ENCODE assay signal across 8 cellular contexts in the genomic region with DNA sequence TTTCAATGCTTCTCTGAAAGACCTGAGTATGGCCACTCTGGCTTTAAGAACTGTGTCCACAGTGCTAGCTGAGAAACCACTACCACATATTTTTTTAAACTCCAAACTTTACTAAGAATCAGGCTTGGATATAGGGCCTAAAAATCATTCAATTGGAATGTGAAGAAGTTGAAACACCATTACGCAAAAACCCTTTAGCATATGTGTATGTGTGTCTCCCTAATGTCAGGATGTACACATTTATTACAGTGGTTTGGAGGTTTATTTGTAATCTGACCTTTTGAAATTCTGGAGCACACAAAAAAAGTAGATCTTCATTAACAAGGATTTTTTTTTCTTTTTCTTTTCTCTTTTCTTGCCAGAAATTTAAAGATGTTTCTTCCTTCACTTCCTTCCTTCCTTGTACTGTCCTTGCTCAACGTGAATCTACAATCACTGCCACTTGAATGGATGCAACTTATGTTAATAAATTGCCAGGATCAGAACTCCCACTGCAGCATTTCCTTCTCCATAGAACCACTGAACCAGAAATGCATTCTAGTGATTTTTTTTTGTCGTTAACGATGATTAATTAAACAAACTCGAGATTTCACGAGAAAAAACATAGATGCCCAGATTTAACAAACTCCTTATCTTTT. TPM values are rescaled to one million over a fixed set of nuclear protein-coding genes. Genes with fewer than 3 reads are reported as not detected.
A peak's percentile ranks its signal among the peaks of the same experiment; 100 is the strongest.
DNase-seq lines count a peak whose midpoint lies in the region; ATAC-seq and TF ChIP-seq lines count a peak whose summit lies in the region.

No MANE protein-coding gene starts in this region.

- peaks cover 51% of the 10 kb centered on the region for H3F3A ChIP-seq in MM.1S (ENCODE audit: insufficient read depth, low read length)

- peaks cover 25 to 60% (median 44%) of the 10 kb centered on the region in 4 donors for H3K4me1 Mint-ChIP-seq in CD4-positive, alpha-beta memory T cell
- H3K4me1 Mint-ChIP-seq in endodermal cell: peaks cover 20% of the 10 kb centered on the region

- POLR2A ChIA-PET in CD4-positive, alpha-beta memory T cell (lab: Charles Lee; ENCODE audit: partially characterized antibody): interaction anchor here (0.6 to 2.4 kb wide), 6 partner anchors 8 to 1338 kb away, joined by 3 to 12 read pairs (median 4); a partner anchor contains a TSS

- no peaks in the 10 kb centered on the region for H3K36me3 ChIP-seq in CD4-positive, alpha-beta memory T cell (ENCODE audit: insufficient read depth, low read length)
- H3K36me3 ChIP-seq in MM.1S (replicated peaks; ENCODE audit: insufficient read depth, low read length) (peaks cover 13% of the 10 kb centered on the region), endodermal cell (ENCODE audit: control insufficient read depth, insufficient read depth, low read length) (peaks cover 23% of the 10 kb centered on the region), neuron (ENCODE audit: insufficient read depth, low read length) (no peaks in the 10 kb centered on the region)

- H2AFZ ChIP-seq in MM.1S (ENCODE audit: low read length) (no peak overlapping the region; the same call in 1 of the 2 replicates), neuron (ENCODE audit: low read depth, low read length) (peak overlapping the region; percentile 86)

- no peak for DNase-seq in CD4-positive, alpha-beta memory T cell
- DNase-seq in MM.1S (no peak), endodermal cell (no peak), NCI-H146 (lab: John Stamatoyannopoulos, UW) (no peak)
- DNase-seq in activated effector memory CD4-positive, alpha-beta T cell treated with anti-CD3 and anti-CD28 coated beads, Interleukin-2, amount 50 U/mL, for 16 hours: no peak

- no peaks in the 10 kb centered on the region for H3K9me3 Mint-ChIP-seq in CD4-positive, alpha-beta memory T cell
- H3K9me3 Mint-ChIP-seq in endodermal cell: no peaks in the 10 kb centered on the region

- H3K79me2 ChIP-seq in MM.1S (ENCODE audit: low read length): peaks cover 48% of the 10 kb centered on the region

- CTCF ChIA-PET in CD4-positive, alpha-beta memory T cell (lab: Charles Lee; ENCODE audit: partially characterized antibody): interaction anchor here (1.0 to 12.8 kb wide), 6 partner anchors 9 to 543 kb away, joined by 3 to 349 read pairs (median 14); no protein-coding TSS in a partner anchor

- H3K27me3 Mint-ChIP-seq in CD4-positive, alpha-beta memory T cell: peaks cover 4% of the 10 kb centered on the region in 2 donors
- peaks cover 81% of the 10 kb centered on the region for H3K27me3 Mint-ChIP-seq in endodermal cell (ENCODE audit: insufficient read depth)

- TF ChIP-seq CTCF in MM.1S (IDR thresholded peaks at IDR 0.05; ENCODE audit: low read length): no peak
- TF ChIP-seq CTCF in endodermal cell (conservative IDR thresholded peaks at IDR 0.05): no peak

- peaks cover 50% of the 10 kb centered on the region for H3K4me1 ChIP-seq in CD4-positive, alpha-beta memory T cell (ENCODE audit: insufficient read depth, low read length)
- H3K4me1 ChIP-seq in MM.1S (ENCODE audit: low read length): peaks cover 5% of the 10 kb centered on the region
- no peaks in the 10 kb centered on the region for H3K4me1 ChIP-seq in endodermal cell (ENCODE audit: control insufficient read depth, insufficient read depth, low read length)
- H3K4me1 ChIP-seq in neuron (ENCODE audit: insufficient read depth, low read length): peaks cover 44% of the 10 kb centered on the region

- intact Hi-C loops in CD4-positive, alpha-beta memory T cell (cut with micrococcal nuclease): loop anchor here (5.0 to 10.0 kb wide), 4 partner anchors 47 to 1619 kb away; a partner anchor contains a TSS

- H3K27ac ChIP-seq in CD4-positive, alpha-beta memory T cell (ENCODE audit: low read depth, low read length): no peak overlapping the region
- no peak overlapping the region for H3K27ac ChIP-seq in MM.1S (ENCODE audit: low read length)
- H3K27ac ChIP-seq in endodermal cell (ENCODE audit: low read depth, low read length): no peak overlapping the region

- peaks cover 12% of the 10 kb centered on the region for H3K27me3 ChIP-seq in CD4-positive, alpha-beta memory T cell (ENCODE audit: insufficient read depth, low read length)
- H3K27me3 ChIP-seq in MM.1S (replicated peaks; ENCODE audit: insufficient read depth, low read length): no peaks in the 10 kb centered on the region
- peaks cover 51% of the 10 kb centered on the region for H3K27me3 ChIP-seq in endodermal cell (ENCODE audit: control insufficient read depth, insufficient read depth, low read length, poor library complexity, severe bottlenecking)
- H3K27me3 ChIP-seq in neuron (ENCODE audit: insufficient read depth, low read length): peaks cover 40% of the 10 kb centered on the region

- H3K9me2 ChIP-seq in MM.1S (replicated peaks; ENCODE audit: insufficient read depth, low read length): no peaks in the 10 kb centered on the region

- no peaks in the 10 kb centered on the region for H3K9me3 ChIP-seq in CD4-positive, alpha-beta memory T cell (ENCODE audit: control insufficient read depth in 1 of 2, low read length in 2 of 2)
- H3K9me3 ChIP-seq in MM.1S (replicated peaks; ENCODE audit: insufficient read depth, low read length) (no peaks in the 10 kb centered on the region), endodermal cell (ENCODE audit: control insufficient read depth, low read length) (no peaks in the 10 kb centered on the region), neuron (ENCODE audit: low read length) (no peaks in the 10 kb centered on the region)

- no peak overlapping the region for H3K9ac ChIP-seq in MM.1S (ENCODE audit: low read length)
- peak overlapping the region; percentile 70 for H3K9ac ChIP-seq in endodermal cell (ENCODE audit: extremely low read depth, low read length, poor library complexity, severe bottlenecking)

- ATAC-seq in GM19328 (IDR thresholded peaks at IDR 0.05; ENCODE audit: unreplicated experiment) (no peak), HG02610 (IDR thresholded peaks at IDR 0.05; ENCODE audit: unreplicated experiment) (no peak)

- no peak overlapping the region for H3K4me3 ChIP-seq in CD4-positive, alpha-beta memory T cell (ENCODE audit: low read length in 2 of 2)
- H3K4me3 ChIP-seq in MM.1S (ENCODE audit: low read length) (peak overlapping the region; percentile 96), endodermal cell (ENCODE audit: low read length) (peak overlapping the region; percentile 93), neuron (ENCODE audit: low read length) (peak overlapping the region; percentile 67)

- WGBS in endodermal cell (ENCODE audit: insufficient coverage in 1 of 2, insufficient read length in 1 of 2), 2 experiments: 0 to 22% methylated on average over 3 to 6 of the region's 6 CpGs

- peak overlapping the region; percentile 95; the same call in 1 of the 2 replicates for H3K4me2 ChIP-seq in MM.1S (ENCODE audit: low read depth, low read length)

- peak overlapping the region; percentile 39 to 98 (median 96) for H3K27ac Mint-ChIP-seq in CD4-positive, alpha-beta memory T cell
- no peak overlapping the region for H3K27ac Mint-ChIP-seq in endodermal cell

- H3K36me3 Mint-ChIP-seq in CD4-positive, alpha-beta memory T cell: peaks cover 0 to 11% of the 10 kb centered on the region in 2 donors
- H3K36me3 Mint-ChIP-seq in endodermal cell (ENCODE audit: low read depth): peaks cover under 1% of the 10 kb centered on the region

- H4K20me1 ChIP-seq in MM.1S (ENCODE audit: insufficient read depth, low read length): 0 out of 2 replicates have a peak, but pooled peaks cover 7% of the 10 kb centered on the region

- peak overlapping the region; percentile 94 to 100 (median 98) for H3K4me3 Mint-ChIP-seq in CD4-positive, alpha-beta memory T cell
- H3K4me3 Mint-ChIP-seq in endodermal cell: peak overlapping the region; percentile 71

RNA-seq across cellular contexts. Expression of a gene that starts 3.1 kb away (rescaled TPM):
- total RNA-seq in CD4-positive, alpha-beta memory T cell: under 1 TPM; 0.49 to 0.53 TPM
- under 1 TPM in 1 of 2 donors, not detected in 1; 0.31 TPM for polyA plus RNA-seq in CD4-positive, alpha-beta memory T cell
- total RNA-seq in endodermal cell: 10 to 100 TPM; 20.6 to 35.5 TPM
- 38.5 TPM for polyA plus RNA-seq in endodermal cell (2013, experiment 1 of 2)
- polyA plus RNA-seq in endodermal cell (2013, experiment 2 of 2): 38.1 TPM

RNA-seq across cellular contexts. Expression of a gene that starts 7.8 kb away (rescaled TPM):
- 10 to 100 TPM; 13.8 to 15.4 TPM for total RNA-seq in CD4-positive, alpha-beta memory T cell
- 1 to 10 TPM in 1 of 2 donors, under 1 TPM in 1; 0.50 to 6.7 TPM for polyA plus RNA-seq in CD4-positive, alpha-beta memory T cell
- 10 to 100 TPM; 27.1 to 32.5 TPM for total RNA-seq in endodermal cell
- polyA plus RNA-seq in endodermal cell (2013, experiment 1 of 2): 24.3 TPM
- polyA plus RNA-seq in endodermal cell (2013, experiment 2 of 2): 23.7 TPM

Comparison
In these comparisons a context has a peak if more than half of its experiments do, and no peak if none do; other contexts are left out.
1. H3K4me3 ChIP-seq: peak in MM.1S (single experiment), endodermal cell (single experiment) and neuron (single experiment); none in CD4-positive, alpha-beta memory T cell (0 of 2).
2. RNA of a gene that starts 3.1 kb away (total RNA-seq): 20.6 to 35.5 TPM in endodermal cell; 0.49 to 0.53 TPM in CD4-positive, alpha-beta memory T cell; every median in the first group is over 10 times any median in the second.